15 cellular contexts compared by ENCODE assay signal in genomic region chr11:20065040-20065805, GRCh38.
DNase-seq lines count a peak whose midpoint lies in the region; ATAC-seq and TF ChIP-seq lines count a peak whose summit lies in the region.
"Had no signal": no experiment of that assay in that cellular context is flagged by ENCODE, and none has a peak within 500 bp of the region (broad histone marks: within the 10 kb centered on the region; RNA-seq: fewer than 3 reads in every experiment).

No MANE protein-coding gene starts in this region.

- no peak overlapping the region for H3K9ac ChIP-seq in H9 (ENCODE audit: extremely low read depth, insufficient read length, low read length)
- H3K9ac ChIP-seq in HUES6 (ENCODE audit: low read length) = peak overlapping the region; percentile 59

- no peak overlapping the region for H4K8ac ChIP-seq in H9 (replicated peaks; ENCODE audit: insufficient read length, low read depth, low read length)

- H2BK12ac ChIP-seq in H9 (ENCODE audit: insufficient read length, low read depth, low read length) = peak overlapping the region; percentile 52

- intact Hi-C loops in heart right ventricle (cut with DNase I) = no loop called here
- intact Hi-C loops in gastrocnemius medialis (cut with DNase I; ENCODE audit: low total_unique reads) = no loop called here

- H3K27me3 Mint-ChIP-seq in H9 (ENCODE audit: low read depth) (no peaks in the 10 kb centered on the region), progenitor cell of endocrine pancreas (no peaks in the 10 kb centered on the region)

- H4K5ac ChIP-seq in H9 (ENCODE audit: insufficient read length, low read depth, low read length) = no peak overlapping the region

- ATAC-seq in heart right ventricle (peak in 4 of 8 donors; percentile 15 to 43 (median 29)), HG03354 (IDR thresholded peaks at IDR 0.05; ENCODE audit: poor library complexity, severe bottlenecking, unreplicated experiment) (no peak), gastrocnemius medialis (no peak)

- H3K9me3 Mint-ChIP-seq in H9 = no peaks in the 10 kb centered on the region
- H3K9me3 Mint-ChIP-seq in progenitor cell of endocrine pancreas (ENCODE audit: low read depth) = no peaks in the 10 kb centered on the region
- H3K9me3 Mint-ChIP-seq: CD8-positive, alpha-beta memory T cell had no signal

- H2BK120ac ChIP-seq in H9 (ENCODE audit: low read depth, low read length, poor library complexity, severe bottlenecking) = no peak overlapping the region

- H3K9me3 ChIP-seq in H9 (ENCODE audit: control insufficient read depth, low read depth, low read length) (no peaks in the 10 kb centered on the region), HUES6 (ENCODE audit: control insufficient read depth, insufficient read depth, low read depth, low read length) (no peaks in the 10 kb centered on the region), heart right ventricle (no peaks in the 10 kb centered on the region), gastrocnemius medialis (no peaks in the 10 kb centered on the region)

- no peak overlapping the region for H3K4me3 ChIP-seq in HUES6 (ENCODE audit: low read depth, low read length)
- no peak overlapping the region for H3K4me3 ChIP-seq in heart right ventricle
- no peak overlapping the region for H3K4me3 ChIP-seq in gastrocnemius medialis

- TF ChIP-seq CTCF in H9 (conservative IDR thresholded peaks at IDR 0.05) (no peak), heart right ventricle (IDR thresholded peaks at IDR 0.05) (no peak), progenitor cell of endocrine pancreas (IDR thresholded peaks at IDR 0.05; ENCODE audit: unreplicated experiment) (no peak), gastrocnemius medialis (IDR thresholded peaks at IDR 0.05 in 4 of 5, conservative IDR thresholded peaks at IDR 0.05 in 1 of 5) (no peak)

- H2BK20ac ChIP-seq in H9 (ENCODE audit: low read depth, low read length, poor library complexity, severe bottlenecking) = no peak overlapping the region

- no peaks in the 10 kb centered on the region for H3K79me2 ChIP-seq in H9 (ENCODE audit: insufficient read depth, low read length)

- H3K36me3 ChIP-seq in HUES6 (ENCODE audit: control insufficient read depth, insufficient read depth, low read length) = peaks cover 75% of the 10 kb centered on the region
- H3K36me3 ChIP-seq in heart right ventricle = peaks cover 0 to 73% (median 0%) of the 10 kb centered on the region in 9 donors
- no peaks in the 10 kb centered on the region for H3K36me3 ChIP-seq in gastrocnemius medialis

- no peak for DNase-seq in H9
- no peak for DNase-seq in heart right ventricle
- no peak for DNase-seq in progenitor cell of endocrine pancreas (ENCODE audit: low spot score, unreplicated experiment)
- no peak for DNase-seq in gastrocnemius medialis
- DNase-seq in ureter (ENCODE audit: low spot score) = no peak
- DNase-seq: C1 segment of cervical spinal cord; CD8-positive, alpha-beta memory T cell; NCI-H1105; NCI-H2081; NCI-H748 treated with DMSO at 0.1 percent for 48 hours; NK-92 treated with Interleukin-12 subunit alpha and Interleukin-12 subunit beta, amount 100 ng/mL, for 24 hours; SHP77 had no signal

- no peak overlapping the region for H2BK15ac ChIP-seq in H9 (ENCODE audit: low read depth, low read length)

- no peak overlapping the region for H4K91ac ChIP-seq in H9 (ENCODE audit: insufficient read length, low read depth, low read length)

- H3K4me3 Mint-ChIP-seq in H9 = peak overlapping the region in 1 of 2 experiments; percentile 53; a peak in 3 of 5 replicates
- H3K4me3 Mint-ChIP-seq in progenitor cell of endocrine pancreas (ENCODE audit: low read depth) = no peak overlapping the region
- H3K4me3 Mint-ChIP-seq: CD8-positive, alpha-beta memory T cell had no signal

- WGBS in H9 (ENCODE audit: extremely low coverage, insufficient read length, low lambda C conversion rate) = no CpG with 5 or more reads among the region's 4 CpGs
- 78 to 79% methylated on average over 4 of the region's 4 CpGs for WGBS in heart right ventricle, 2 donors

- H3K27ac Mint-ChIP-seq in H9 (peak overlapping the region; percentile 82 to 98 (median 89)), progenitor cell of endocrine pancreas (peak overlapping the region; percentile 29)

- no peak for TF ChIP-seq POLR2A in gastrocnemius medialis (IDR thresholded peaks at IDR 0.05)

- peak overlapping the region; percentile 2 for H3K4me2 ChIP-seq in H9 (ENCODE audit: insufficient read depth, insufficient read length, low read length)

- peaks cover 42 to 54% of the 10 kb centered on the region in 2 experiments for H3K4me1 Mint-ChIP-seq in H9
- H3K4me1 Mint-ChIP-seq in progenitor cell of endocrine pancreas (ENCODE audit: low read depth) = peaks cover 15% of the 10 kb centered on the region
- H3K4me1 Mint-ChIP-seq: CD8-positive, alpha-beta memory T cell had no signal

- H3K23me2 ChIP-seq in H9 (ENCODE audit: insufficient read length, low read depth, low read length, poor library complexity, severe bottlenecking) = no peaks in the 10 kb centered on the region

- H2AFZ ChIP-seq in H9 (ENCODE audit: low read length) = no peak overlapping the region

- H3K56ac ChIP-seq in H9 (ENCODE audit: insufficient read length, low read depth, low read length) = no peak overlapping the region

- H3T11ph ChIP-seq in H9 (ENCODE audit: low read length) = no peak overlapping the region

- H3K4ac ChIP-seq in H9 (ENCODE audit: low read depth, low read length) = no peak overlapping the region

- peak overlapping the region; percentile 86; the same call in 1 of the 2 replicates for H3K14ac ChIP-seq in H9 (ENCODE audit: insufficient read depth, low read length)

- in situ Hi-C loops in gastrocnemius medialis (cut with MboI; ENCODE audit: low sequenced_read_pairs in 4 of 4) = no loop called here

- H3K36me3 Mint-ChIP-seq in H9 (ENCODE audit: insufficient read depth in 1 of 3, low read depth in 3 of 3) (peaks cover 36 to 63% (median 55%) of the 10 kb centered on the region in 3 experiments), progenitor cell of endocrine pancreas (ENCODE audit: insufficient read depth) (peaks cover 37% of the 10 kb centered on the region)

- no peak overlapping the region for H2AK5ac ChIP-seq in H9 (ENCODE audit: insufficient read length, low read length)

- H3K79me1 ChIP-seq in H9 (ENCODE audit: insufficient read depth, low read depth, low read length, poor library complexity, severe bottlenecking) = no peaks in the 10 kb centered on the region

- H3K27ac ChIP-seq in H9 (ENCODE audit: insufficient read length, low read depth, low read length) (no peak overlapping the region), HUES6 (ENCODE audit: low read depth, low read length) (peak overlapping the region; percentile 87), heart right ventricle (peak overlapping the region in 7 of 10 donors; percentile 29 to 69 (median 49)), gastrocnemius medialis (no peak overlapping the region)
- H3K27ac ChIP-seq: HL-60 had no signal

- H3K18ac ChIP-seq in H9 (ENCODE audit: insufficient read length, low read depth, low read length) = no peak overlapping the region

- H3K4me1 ChIP-seq in H9 (ENCODE audit: insufficient read depth, low read length) (peaks cover 8% of the 10 kb centered on the region; the same call in 1 of the 2 replicates), HUES6 (ENCODE audit: control insufficient read depth, insufficient read depth, low read length) (peaks cover 33% of the 10 kb centered on the region), heart right ventricle (peaks cover 0 to 58% (median 7%) of the 10 kb centered on the region in 9 donors), gastrocnemius medialis (peaks cover 0 to 2% of the 10 kb centered on the region in 2 donors)

- no peaks in the 10 kb centered on the region for H4K20me1 ChIP-seq in H9 (ENCODE audit: control insufficient read depth, insufficient read depth, insufficient read length)

- no peak overlapping the region for H3K23ac ChIP-seq in H9 (ENCODE audit: insufficient read length, low read depth, low read length)

- no peak overlapping the region for H2BK5ac ChIP-seq in H9 (ENCODE audit: insufficient read length, low read length)

- H3K27me3 ChIP-seq in H9 (ENCODE audit: insufficient read depth, low read length) (no peaks in the 10 kb centered on the region), HUES6 (ENCODE audit: control insufficient read depth, insufficient read depth, low read length) (no peaks in the 10 kb centered on the region), heart right ventricle (no peaks in the 10 kb centered on the region), gastrocnemius medialis (no peaks in the 10 kb centered on the region)

Comparison
In these comparisons a context has a peak if more than half of its experiments do, and no peak if none do; other contexts are left out.
1. H3K27ac ChIP-seq: peak in HUES6 (single experiment) and heart right ventricle (7 of 10); none in H9 (single experiment) and gastrocnemius medialis (0 of 4).